Comparison of ENCODE assay signal across 14 cellular contexts in genomic region chr11:114395776-114396175, GRCh38. TPM values are rescaled to one million over a fixed set of nuclear protein-coding genes. Genes with fewer than 3 reads are reported as not detected.
A peak's percentile ranks its signal among the peaks of the same experiment; 100 is the strongest.
DNase-seq lines count a peak whose midpoint lies in the region; ATAC-seq, FAIRE-seq and TF ChIP-seq lines count a peak whose summit lies in the region.
"Had no signal": no experiment of that assay in that cellular context is flagged by ENCODE, and none has a peak within 500 bp of the region (broad histone marks: within the 10 kb centered on the region; RNA-seq: fewer than 3 reads in every experiment).

No MANE protein-coding gene starts in this region.

- H2AFZ ChIP-seq in astrocyte (ENCODE audit: low read depth, low read length) = no peak overlapping the region

- TF ChIP-seq POLR2A in spleen (IDR thresholded peaks at IDR 0.05) = no peak

- no peaks in the 10 kb centered on the region for H3K9me3 Mint-ChIP-seq in Caco-2 (ENCODE audit: unreplicated experiment)
- no peaks in the 10 kb centered on the region for H3K9me3 Mint-ChIP-seq in HFFc6
- H3K9me3 Mint-ChIP-seq in astrocyte (ENCODE audit: unreplicated experiment) = no peaks in the 10 kb centered on the region
- H3K9me3 Mint-ChIP-seq: activated T-helper 1 cell treated with anti-CD3 and anti-CD28 coated beads, Interleukin-12 subunit alpha, Interleukin-12 subunit beta, Interleukin-2, Interleukin-4 antibody, amounts not matched to agents 30 ng/mL and 10 ng/mL and 1 ng/mL, durations not matched to agents 14 hours and 24 hours and 36 hours; IgD-negative memory B cell; stimulated activated naive CD8-positive, alpha-beta T cell treated with anti-CD3 and anti-CD28 coated beads, Interleukin-15, Interleukin-2, amounts not matched to agents 100 ng/mL and 50 ng/mL, for 24 hours had no signal

- H3K36me3 Mint-ChIP-seq in Caco-2 (ENCODE audit: insufficient read depth, unreplicated experiment) = peaks cover 12% of the 10 kb centered on the region
- peaks cover 16% of the 10 kb centered on the region for H3K36me3 Mint-ChIP-seq in HFFc6 (ENCODE audit: low read depth)
- H3K36me3 Mint-ChIP-seq in astrocyte (ENCODE audit: low read depth, unreplicated experiment) = no peaks in the 10 kb centered on the region
- H3K36me3 Mint-ChIP-seq: IgD-negative memory B cell had no signal

- H3K4me3 Mint-ChIP-seq in Caco-2 (ENCODE audit: unreplicated experiment) (no peak overlapping the region), HFFc6 (no peak overlapping the region), astrocyte (ENCODE audit: unreplicated experiment) (no peak overlapping the region)
- H3K4me3 Mint-ChIP-seq: activated T-helper 1 cell treated with anti-CD3 and anti-CD28 coated beads, Interleukin-12 subunit alpha, Interleukin-12 subunit beta, Interleukin-2, Interleukin-4 antibody, amounts not matched to agents 30 ng/mL and 10 ng/mL and 1 ng/mL, durations not matched to agents 14 hours and 24 hours and 36 hours; IgD-negative memory B cell; stimulated activated naive CD8-positive, alpha-beta T cell treated with anti-CD3 and anti-CD28 coated beads, Interleukin-15, Interleukin-2, amounts not matched to agents 100 ng/mL and 50 ng/mL, for 24 hours had no signal

- H3K36me3 ChIP-seq in Caco-2 (ENCODE audit: control insufficient read depth, insufficient read depth, low read length) (0 out of 2 replicates have a peak, but pooled peaks cover 2% of the 10 kb centered on the region), astrocyte (ENCODE audit: insufficient read depth, low read length) (no peaks in the 10 kb centered on the region), kidney epithelial cell (ENCODE audit: control insufficient read depth, insufficient read depth, low read length) (no peaks in the 10 kb centered on the region), spleen (no peaks in the 10 kb centered on the region)

- TF ChIP-seq CTCF in Caco-2 (IDR thresholded peaks at IDR 0.05; ENCODE audit: insufficient read depth in 1 of 2, low read depth in 1 of 2, low read length in 1 of 2, severe bottlenecking in 1 of 2, unreplicated experiment in 1 of 2) (peak; percentile 33 to 62), HFFc6 (IDR thresholded peaks at IDR 0.05) (peak; percentile 70), astrocyte (IDR thresholded peaks at IDR 0.05; ENCODE audit: insufficient read depth, low read depth, low read length) (peak; percentile 21), kidney epithelial cell (IDR thresholded peaks at IDR 0.05; ENCODE audit: insufficient read depth, low read length, poor library complexity, severe bottlenecking) (peak; percentile 43), spleen (IDR thresholded peaks at IDR 0.05 in 8 of 11, conservative IDR thresholded peaks at IDR 0.05 in 3 of 11) (no peak)

- POLR2A ChIA-PET in Caco-2 (lab: Charles Lee) = interaction anchor here (0.6 kb wide), 1 partner anchor 9 kb away, joined by 7 read pairs; no protein-coding TSS in a partner anchor

- H3K79me2 ChIP-seq in astrocyte (ENCODE audit: insufficient read depth, low read length) = peaks cover 19% of the 10 kb centered on the region

- H3K27me3 Mint-ChIP-seq in Caco-2 (ENCODE audit: insufficient read depth, unreplicated experiment) (no peaks in the 10 kb centered on the region), HFFc6 (ENCODE audit: insufficient read depth) (peaks cover 4% of the 10 kb centered on the region), astrocyte (ENCODE audit: low read depth, unreplicated experiment) (no peaks in the 10 kb centered on the region)
- H3K27me3 Mint-ChIP-seq: stimulated activated naive CD8-positive, alpha-beta T cell treated with anti-CD3 and anti-CD28 coated beads, Interleukin-15, Interleukin-2, amounts not matched to agents 100 ng/mL and 50 ng/mL, for 24 hours had no signal

- WGBS in spleen, 5 donors = 73 to 86% (median 80%) methylated on average over 3 of the region's 3 CpGs

- BruUV-seq in Caco-2 (replicated peaks; lab: Mats Ljungman, UMichigan) = no TSS peak

- H3K27ac Mint-ChIP-seq in Caco-2 (ENCODE audit: unreplicated experiment) (no peak overlapping the region), HFFc6 (no peak overlapping the region), astrocyte (ENCODE audit: unreplicated experiment) (no peak overlapping the region)
- H3K27ac Mint-ChIP-seq: activated T-helper 1 cell treated with anti-CD3 and anti-CD28 coated beads, Interleukin-12 subunit alpha, Interleukin-12 subunit beta, Interleukin-2, Interleukin-4 antibody, amounts not matched to agents 30 ng/mL and 10 ng/mL and 1 ng/mL, durations not matched to agents 14 hours and 24 hours and 36 hours; IgD-negative memory B cell; stimulated activated naive CD8-positive, alpha-beta T cell treated with anti-CD3 and anti-CD28 coated beads, Interleukin-15, Interleukin-2, amounts not matched to agents 100 ng/mL and 50 ng/mL, for 24 hours had no signal

- no peaks in the 10 kb centered on the region for H4K20me1 ChIP-seq in astrocyte (ENCODE audit: insufficient read depth, low read length)

- H3K27ac ChIP-seq in astrocyte (ENCODE audit: low read depth, low read length) (no peak overlapping the region), spleen (no peak overlapping the region)

- CTCF ChIA-PET in Caco-2 (lab: Charles Lee) = interaction anchor here (0.9 to 1.4 kb wide), 2 partner anchors 47 to 55 kb away, joined by 4 to 5 read pairs; no protein-coding TSS in a partner anchor

- H3K4me3 ChIP-seq in Caco-2 (ENCODE audit: low read depth, low read length) = no peak overlapping the region
- H3K4me3 ChIP-seq in astrocyte (ENCODE audit: insufficient read depth, low read depth, low read length) = no peak overlapping the region
- H3K4me3 ChIP-seq in kidney epithelial cell (ENCODE audit: low read depth, low read length) = no peak overlapping the region
- H3K4me3 ChIP-seq in spleen = no peak overlapping the region

- H3K4me1 Mint-ChIP-seq in Caco-2 (ENCODE audit: low read depth, unreplicated experiment) (peaks cover 32% of the 10 kb centered on the region), HFFc6 (ENCODE audit: low read depth) (peaks cover 54% of the 10 kb centered on the region), astrocyte (ENCODE audit: low read depth, unreplicated experiment) (peaks cover 14% of the 10 kb centered on the region)

- H3K4me1 ChIP-seq in Caco-2 (peaks cover 11% of the 10 kb centered on the region; the same call in 1 of the 2 replicates), astrocyte (ENCODE audit: insufficient read depth, low read length) (peaks cover 16% of the 10 kb centered on the region), spleen (peaks cover 0 to 31% (median 26%) of the 10 kb centered on the region in 6 donors)

- no peak for FAIRE-seq in astrocyte (lab: Jason Lieb, UNC)
- FAIRE-seq: TTC549 had no signal

- intact Hi-C loops in Caco-2 (cut with micrococcal nuclease; ENCODE audit: unreplicated experiment) (loop anchor here (1.0 kb wide), 1 partner anchor 115 kb away; no protein-coding TSS in a partner anchor), spleen (cut with DNase I; ENCODE audit: low total_unique reads) (no loop called here)

- DNase-seq in Caco-2 (peak in 1 of 2 experiments; percentile 32), HFFc6 (no peak), astrocyte (ENCODE audit: low read depth) (no peak), kidney epithelial cell (ENCODE audit: low read depth) (no peak), NCI-H524 (lab: John Stamatoyannopoulos, UW) (no peak), spleen (no peak)
- DNase-seq: DMS79 treated with DMSO at 0.1 percent for 48 hours, NCI-H510A treated with DMSO at 0.1 percent for 48 hours had no signal

- ATAC-seq in HG02938 (IDR thresholded peaks at IDR 0.05; ENCODE audit: unreplicated experiment) (no peak), GM19023 (IDR thresholded peaks at IDR 0.05; ENCODE audit: unreplicated experiment) (no peak)

- H3K9me3 ChIP-seq in Caco-2 = no peaks in the 10 kb centered on the region
- no peaks in the 10 kb centered on the region for H3K9me3 ChIP-seq in astrocyte (ENCODE audit: insufficient read depth, low read depth, low read length)
- no peaks in the 10 kb centered on the region for H3K9me3 ChIP-seq in spleen

- no peaks in the 10 kb centered on the region for H3K27me3 ChIP-seq in Caco-2 (replicated peaks; ENCODE audit: control insufficient read depth, insufficient read depth, low read length)
- no peaks in the 10 kb centered on the region for H3K27me3 ChIP-seq in astrocyte (ENCODE audit: insufficient read depth, low read length)
- no peaks in the 10 kb centered on the region for H3K27me3 ChIP-seq in kidney epithelial cell (ENCODE audit: control insufficient read depth, insufficient read depth, low read length)
- H3K27me3 ChIP-seq in spleen (replicated peaks in 1 of 7) = peaks cover 0 to 6% (median 0%) of the 10 kb centered on the region in 7 donors

- H3K9ac ChIP-seq in astrocyte (ENCODE audit: low read length) = no peak overlapping the region

- H3K4me2 ChIP-seq in astrocyte (ENCODE audit: low read length) = no peak overlapping the region

RNA-seq across cellular contexts. Expression of gene C11orf71, which starts 4.5 kb away (rescaled TPM):
- total RNA-seq in Caco-2 (2022) (9.5 and 9.8 TPM in 2 replicates), astrocyte (2.2 and 2.9 TPM in 2 replicates), kidney epithelial cell (1.6 and 1.9 TPM in 2 replicates), spleen (10 to 100 TPM in 4 of 7 donors, 1 to 10 TPM in 3; 6.9 to 13.9 (median 10.4) TPM)
- total RNA-seq in HFFc6 (2021; fragmentation: NEBNext Ultra II Directional; extraction: Animal tissue kit (Norgen Biotek cat#: 25700)) = 1 to 10 TPM; 2.4 to 3.8 (median 3.2) TPM
- 10 to 100 TPM; 12.1 to 15.2 (median 14.4) TPM for polyA plus RNA-seq in spleen

RNA-seq across cellular contexts. Expression of gene RBM7, which starts 4.7 kb away (rescaled TPM):
- total RNA-seq in Caco-2 (2022) = 57.6 and 62.6 TPM in 2 replicates
- 10 to 100 TPM; 35.9 to 42.3 (median 39.2) TPM for total RNA-seq in HFFc6 (2021; fragmentation: NEBNext Ultra II Directional; extraction: Animal tissue kit (Norgen Biotek cat#: 25700))
- total RNA-seq in astrocyte = 49.3 and 50.5 TPM in 2 replicates
- total RNA-seq in kidney epithelial cell = 40.2 and 43.5 TPM in 2 replicates
- total RNA-seq in spleen = 10 to 100 TPM; 20.8 to 35.3 (median 25.9) TPM
- polyA plus RNA-seq in spleen = 10 to 100 TPM in 2 of 3 donors, 1 to 10 TPM in 1; 8.0 to 15.3 (median 10.6) TPM

RNA-seq across cellular contexts. Expression of gene REXO2, which starts 43.5 kb away (rescaled TPM):
- 221 and 241 TPM in 2 replicates for total RNA-seq in Caco-2 (2022)
- 100 to 1,000 TPM; 245 to 272 (median 255) TPM for total RNA-seq in HFFc6 (2021; fragmentation: NEBNext Ultra II Directional; extraction: Animal tissue kit (Norgen Biotek cat#: 25700))
- total RNA-seq in astrocyte = 179 and 181 TPM in 2 replicates
- 116 and 147 TPM in 2 replicates for total RNA-seq in kidney epithelial cell
- 100 to 1,000 TPM in 2 of 7 donors, 10 to 100 TPM in 5; 57.3 to 118 (median 80.9) TPM for total RNA-seq in spleen
- 10 to 100 TPM; 46.4 to 70.8 (median 52.9) TPM for polyA plus RNA-seq in spleen

Comparison
In these comparisons a context has a peak if more than half of its experiments do, and no peak if none do; other contexts are left out.
1. CTCF ChIP-seq: peak in Caco-2 (2 of 2), HFFc6 (single experiment), astrocyte (single experiment) and kidney epithelial cell (single experiment); none in spleen (0 of 11).